1 cellular context compared by ENCODE assay signal in genomic region chr7:127107601-127108007, GRCh38.
TF ChIP-seq lines count a peak whose summit lies in the region.

No MANE protein-coding gene starts in this region.

TF ChIP-seq in K562, 482 proteins besides CTCF, POLR2A, EP300 and RAD21 (continued from another document and continues in another):
- TF ChIP-seq BCLAF1 (IDR thresholded peaks at IDR 0.05; ENCODE audit: borderline replicate concordance in 1 of 2, control insufficient read depth in 1 of 2, low read depth in 2 of 2, low read length in 1 of 2) (no peak), MTA3 (IDR thresholded peaks at IDR 0.05; ENCODE audit: borderline replicate concordance) (no peak), MBD1 (CRISPR knock-in tag; IDR thresholded peaks at IDR 0.05) (no peak), ZNF197 (CRISPR knock-in tag; IDR thresholded peaks at IDR 0.05; ENCODE audit: low read depth) (peak; percentile 94), CEBPZ (IDR thresholded peaks at IDR 0.05; ENCODE audit: borderline replicate concordance, low read depth, low read length) (no peak), PHF21A (IDR thresholded peaks at IDR 0.05; ENCODE audit: borderline replicate concordance, low read depth) (no peak), SRSF3 (IDR thresholded peaks at IDR 0.05; ENCODE audit: insufficient read depth, low read length) (no peak), POLR3A (IDR thresholded peaks at IDR 0.05; ENCODE audit: borderline replicate concordance, extremely low read depth, insufficient read depth, insufficient read length) (no peak), MCM2 (IDR thresholded peaks at IDR 0.05; ENCODE audit: low read depth) (no peak), PHTF2 (CRISPR knock-in tag; IDR thresholded peaks at IDR 0.05) (no peak), ZNF740 (CRISPR knock-in tag; IDR thresholded peaks at IDR 0.05) (no peak), ZNF740 (tag; IDR thresholded peaks at IDR 0.05) (no peak), BHLHE40 (IDR thresholded peaks at IDR 0.05; ENCODE audit: low read length) (no peak), NR0B1 (IDR thresholded peaks at IDR 0.05; ENCODE audit: partially characterized antibody) (no peak), SMAD1 (IDR thresholded peaks at IDR 0.05; ENCODE audit: low read depth, low read length, partially characterized antibody) (no peak), NONO (IDR thresholded peaks at IDR 0.05; ENCODE audit: low read depth in 2 of 2, low read length in 1 of 2) (no peak), KHSRP (IDR thresholded peaks at IDR 0.05) (no peak), TAF7 (tag; IDR thresholded peaks at IDR 0.05) (no peak), U2AF1 (optimal IDR thresholded peaks at IDR 0.05; ENCODE audit: low read depth, low read length) (no peak), ZNF146 (CRISPR knock-in tag; IDR thresholded peaks at IDR 0.05; ENCODE audit: unreplicated experiment) (no peak), MCM3 (IDR thresholded peaks at IDR 0.05) (no peak), GTF3C2 (IDR thresholded peaks at IDR 0.05; ENCODE audit: borderline replicate concordance, extremely low read depth, insufficient read length) (no peak), GTF2B (IDR thresholded peaks at IDR 0.05; ENCODE audit: extremely low read depth, insufficient read length) (no peak), ZNF695 (CRISPR knock-in tag; IDR thresholded peaks at IDR 0.05) (no peak), CCNT2 (IDR thresholded peaks at IDR 0.05; ENCODE audit: borderline replicate concordance, extremely low read depth, insufficient read length, low read depth, low read length) (no peak), FOXO4 (CRISPR knock-in tag; IDR thresholded peaks at IDR 0.05) (no peak), XRCC3 (IDR thresholded peaks at IDR 0.05) (no peak), ILF3 (IDR thresholded peaks at IDR 0.05; ENCODE audit: borderline replicate concordance) (no peak), MXI1 (IDR thresholded peaks at IDR 0.05; ENCODE audit: low read depth, low read length) (no peak), KAT7 (CRISPR knock-in tag; IDR thresholded peaks at IDR 0.05; ENCODE audit: borderline replicate concordance) (no peak), NFXL1 (CRISPR knock-in tag; IDR thresholded peaks at IDR 0.05) (peak; percentile 80; the same call in 1 of the 2 replicates), ZNF77 (CRISPR knock-in tag; IDR thresholded peaks at IDR 0.05) (no peak), CBFA2T2 (conservative IDR thresholded peaks at IDR 0.05) (no peak), SREBF2 (CRISPR knock-in tag; IDR thresholded peaks at IDR 0.05) (no peak), E2F1 (CRISPR knock-in tag; IDR thresholded peaks at IDR 0.05) (peak; percentile 81; the same call in 1 of the 2 replicates), HDAC2 (IDR thresholded peaks at IDR 0.05) (peak; percentile 95), ZBTB12 (CRISPR knock-in tag; IDR thresholded peaks at IDR 0.05) (no peak), SRF (CRISPR knock-in tag; IDR thresholded peaks at IDR 0.05) (no peak), POLR2G (IDR thresholded peaks at IDR 0.05; ENCODE audit: low read depth, low read length) (no peak), COPS2 (conservative IDR thresholded peaks at IDR 0.05) (no peak)
